Comparison of ENCODE assay signal across 8 cellular contexts in genomic region chr3:185585862-185586643, GRCh38. TPM values are rescaled to one million over a fixed set of nuclear protein-coding genes. Genes with fewer than 3 reads are reported as not detected.
DNase-seq lines count a peak whose midpoint lies in the region; ATAC-seq and TF ChIP-seq lines count a peak whose summit lies in the region.

Gene SENP2 (plus strand): TSS chr3:185586295. CDS start chr3:185586414, 119 bp downstream.

- no peak for TF ChIP-seq CTCF in DND-41 (IDR thresholded peaks at IDR 0.05; ENCODE audit: borderline replicate concordance, extremely low read depth, low read length, poor library complexity, severe bottlenecking)
- TF ChIP-seq CTCF in esophagus squamous epithelium (IDR thresholded peaks at IDR 0.05), result no peak

- H3K27me3 ChIP-seq in DND-41 (ENCODE audit: insufficient read depth, low read length, poor library complexity) (no peaks in the 10 kb centered on the region), GM23248 (replicated peaks; ENCODE audit: insufficient read depth) (no peaks in the 10 kb centered on the region), esophagus squamous epithelium (no peaks in the 10 kb centered on the region)

- peaks cover 20% of the 10 kb centered on the region for H3K4me1 Mint-ChIP-seq in activated T-helper 1 cell treated with anti-CD3 and anti-CD28 coated beads, Interleukin-12 subunit alpha, Interleukin-12 subunit beta, Interleukin-2, Interleukin-4 antibody, amounts not matched to agents 30 ng/mL and 10 ng/mL and 1 ng/mL, durations not matched to agents 14 hours and 24 hours and 36 hours (ENCODE audit: low read depth)

- intact Hi-C loops in activated T-helper 1 cell treated with anti-CD3 and anti-CD28 coated beads, Interleukin-12 subunit alpha, Interleukin-12 subunit beta, Interleukin-2, Interleukin-4 antibody, amounts not matched to agents 30 ng/mL and 10 ng/mL and 1 ng/mL, durations not matched to agents 14 hours and 24 hours and 36 hours (cut with micrococcal nuclease), result loop anchor here (1.0 to 5.0 kb wide), 5 partner anchors 87 to 1401 kb away; partner anchors contain the start of genes DNAJB11, TMEM41A and VPS8
- intact Hi-C loops in esophagus squamous epithelium (cut with DNase I), result no loop called here

- 0 to 1% methylated on average over 49 to 62 of the region's 62 CpGs for WGBS in GM23248 (ENCODE audit: low coverage in 1 of 2, low lambda C conversion rate in 2 of 2, missing lambda C conversion rate in 2 of 2), 2 experiments
- 0 to 1% methylated on average over 3 to 27 of the region's 62 CpGs for WGBS in esophagus squamous epithelium, 2 donors

- H3K27ac ChIP-seq in DND-41 (ENCODE audit: low read length) (peak within 1 kb of the TSS; percentile 79), GM23248 (peak within 1 kb of the TSS; percentile 91), esophagus squamous epithelium (peak within 1 kb of the TSS; percentile 92 to 99 (median 98))

- DNase-seq in DND-41, result peak; percentile 99
- DNase-seq in GM23248, result peak; percentile 99
- peak; percentile 99 for DNase-seq in Kasumi-1 (lab: John Stamatoyannopoulos, UW)
- DNase-seq in RPMI7951 (ENCODE audit: low read depth), result peak; percentile 99
- DNase-seq in activated T-helper 1 cell treated with anti-CD3 and anti-CD28 coated beads, Interleukin-12 subunit alpha, Interleukin-12 subunit beta, Interleukin-2, Interleukin-4 antibody, amounts not matched to agents 30 ng/mL and 10 ng/mL and 1 ng/mL, durations not matched to agents 14 hours and 24 hours and 36 hours (ENCODE audit: low spot score), result peak; percentile 99
- DNase-seq in esophagus squamous epithelium (lab: John Stamatoyannopoulos, UW), result peak; percentile 93
- DNase-seq in myocyte (ENCODE audit: low read depth), result peak; percentile 100
- peak; percentile 98 to 99 for DNase-seq in stimulated activated CD8-positive, alpha-beta memory T cell treated with anti-CD3 and anti-CD28 coated beads, Interleukin-7, amount 100 ng/mL, for 48 hours (ENCODE audit: extremely low read depth in 1 of 2, low read depth in 1 of 2)

- H3K4me3 Mint-ChIP-seq in activated T-helper 1 cell treated with anti-CD3 and anti-CD28 coated beads, Interleukin-12 subunit alpha, Interleukin-12 subunit beta, Interleukin-2, Interleukin-4 antibody, amounts not matched to agents 30 ng/mL and 10 ng/mL and 1 ng/mL, durations not matched to agents 14 hours and 24 hours and 36 hours, result peak within 1 kb of the TSS; percentile 86

- no peaks in the 10 kb centered on the region for H3K36me3 Mint-ChIP-seq in activated T-helper 1 cell treated with anti-CD3 and anti-CD28 coated beads, Interleukin-12 subunit alpha, Interleukin-12 subunit beta, Interleukin-2, Interleukin-4 antibody, amounts not matched to agents 30 ng/mL and 10 ng/mL and 1 ng/mL, durations not matched to agents 14 hours and 24 hours and 36 hours (ENCODE audit: low read depth)

- H3K4me3 ChIP-seq in DND-41 (ENCODE audit: low read depth in 1 of 2, low read length in 2 of 2) (peak within 1 kb of the TSS; percentile 72 to 78), GM23248 (peak within 1 kb of the TSS; percentile 95), esophagus squamous epithelium (peak within 1 kb of the TSS; percentile 77 to 94 (median 90))

- peak in 3 of 4 donors; percentile 83 to 85 (median 84) for TF ChIP-seq POLR2A in esophagus squamous epithelium (IDR thresholded peaks at IDR 0.05)

- H3K4me2 ChIP-seq in DND-41 (ENCODE audit: insufficient read depth, low read length) (peak within 1 kb of the TSS; percentile 98), GM23248 (ENCODE audit: unreplicated experiment) (peak within 1 kb of the TSS; percentile 98)

- H3F3A ChIP-seq in GM23248 (ENCODE audit: insufficient read depth), result no peaks in the 10 kb centered on the region

- H3K36me3 ChIP-seq in DND-41 (ENCODE audit: insufficient read depth, low read length), result peaks cover 3% of the 10 kb centered on the region; the same call in 1 of the 2 replicates
- H3K36me3 ChIP-seq in GM23248 (ENCODE audit: low read depth), result no peaks in the 10 kb centered on the region
- H3K36me3 ChIP-seq in esophagus squamous epithelium, result peaks cover 0 to 12% (median 0%) of the 10 kb centered on the region in 3 donors

- H3K79me2 ChIP-seq in DND-41 (ENCODE audit: insufficient read depth, low read length) (peaks cover 34% of the 10 kb centered on the region), GM23248 (ENCODE audit: insufficient read depth) (peaks cover 45% of the 10 kb centered on the region)

- H3K27ac Mint-ChIP-seq in activated T-helper 1 cell treated with anti-CD3 and anti-CD28 coated beads, Interleukin-12 subunit alpha, Interleukin-12 subunit beta, Interleukin-2, Interleukin-4 antibody, amounts not matched to agents 30 ng/mL and 10 ng/mL and 1 ng/mL, durations not matched to agents 14 hours and 24 hours and 36 hours, result peak within 1 kb of the TSS; percentile 86

- ATAC-seq in DND-41 (ENCODE audit: insufficient read depth, low read depth), result peak; percentile 98

- H3K27me3 Mint-ChIP-seq in activated T-helper 1 cell treated with anti-CD3 and anti-CD28 coated beads, Interleukin-12 subunit alpha, Interleukin-12 subunit beta, Interleukin-2, Interleukin-4 antibody, amounts not matched to agents 30 ng/mL and 10 ng/mL and 1 ng/mL, durations not matched to agents 14 hours and 24 hours and 36 hours (ENCODE audit: insufficient read depth), result no peaks in the 10 kb centered on the region

- H4K20me1 ChIP-seq in DND-41 (ENCODE audit: insufficient read depth, low read length) (no peaks in the 10 kb centered on the region; the same call in 1 of the 2 replicates), GM23248 (ENCODE audit: insufficient read depth) (no peaks in the 10 kb centered on the region)

- no peaks in the 10 kb centered on the region for H3K9me2 ChIP-seq in GM23248 (ENCODE audit: insufficient read depth)

- no peaks in the 10 kb centered on the region for H3K9me3 Mint-ChIP-seq in activated T-helper 1 cell treated with anti-CD3 and anti-CD28 coated beads, Interleukin-12 subunit alpha, Interleukin-12 subunit beta, Interleukin-2, Interleukin-4 antibody, amounts not matched to agents 30 ng/mL and 10 ng/mL and 1 ng/mL, durations not matched to agents 14 hours and 24 hours and 36 hours

- in situ Hi-C loops in GM23248 (cut with MboI), result no loop called here

- H3K4me1 ChIP-seq in DND-41 (ENCODE audit: insufficient read depth, low read length) (peaks cover 31% of the 10 kb centered on the region), GM23248 (ENCODE audit: insufficient read depth) (peaks cover 16% of the 10 kb centered on the region), esophagus squamous epithelium (peaks cover 6 to 40% (median 16%) of the 10 kb centered on the region in 3 donors)

- H3K9ac ChIP-seq in DND-41 (ENCODE audit: low read depth, low read length) (peak within 1 kb of the TSS; percentile 78), GM23248 (peak within 1 kb of the TSS; percentile 98)

- H2AFZ ChIP-seq in DND-41 (ENCODE audit: low read depth, low read length), result peak within 1 kb of the TSS; percentile 89
- peak within 1 kb of the TSS; percentile 100 for H2AFZ ChIP-seq in GM23248

- H3K9me3 ChIP-seq in DND-41 (ENCODE audit: insufficient read depth, low read length, severe bottlenecking), result no peaks in the 10 kb centered on the region
- no peaks in the 10 kb centered on the region for H3K9me3 ChIP-seq in GM23248 (ENCODE audit: low read depth)
- H3K9me3 ChIP-seq in esophagus squamous epithelium, result no peaks in the 10 kb centered on the region

RNA-seq across cellular contexts. Expression of gene SENP2, which starts in this region (rescaled TPM):
- 19.0 and 20.4 TPM in 2 replicates for total RNA-seq in GM23248 (2014; rRNA removed; shearing (Covaris generic))
- 20.1 and 22.6 TPM in 2 replicates for polyA plus RNA-seq in GM23248 (2016; fragmentation: Nextera tagmentation; extraction: Ambion mirVana)
- total RNA-seq in RPMI7951 (2014; rRNA removed; shearing (Covaris generic)), result 20.1 and 30.6 TPM in 2 replicates
- 33.5 and 34.6 TPM in 2 replicates for total RNA-seq in activated T-helper 1 cell treated with anti-CD3 and anti-CD28 coated beads, Interleukin-12 subunit alpha, Interleukin-12 subunit beta, Interleukin-2, Interleukin-4 antibody, amounts not matched to agents 30 ng/mL and 10 ng/mL and 1 ng/mL, durations not matched to agents 14 hours and 24 hours and 36 hours
- total RNA-seq in esophagus squamous epithelium (10 to 100 TPM in 3 of 4 donors, 1 to 10 TPM in 1; 9.6 to 33.2 (median 20.1) TPM), myocyte (41.7 and 47.0 TPM in 2 replicates)
- 28.2 TPM for polyA plus RNA-seq in myocyte (2012)

Comparison
In these comparisons a context has a peak if more than half of its experiments do, and no peak if none do; other contexts are left out.
1. Peak in every context shown above with its lines: DNase-seq, ATAC-seq, H3K4me3 ChIP-seq and H3K27ac ChIP-seq.